Comparison of ENCODE assay signal across 20 cellular contexts in genomic region chr2:215617060-215617824, GRCh38.
DNase-seq lines count a peak whose midpoint lies in the region; ATAC-seq and TF ChIP-seq lines count a peak whose summit lies in the region.
"Had no signal": no experiment of that assay in that cellular context is flagged by ENCODE, and none has a peak within 500 bp of the region (broad histone marks: within the 10 kb centered on the region; RNA-seq: fewer than 3 reads in every experiment).

No MANE protein-coding gene starts in this region.

- intact Hi-C loops in activated T-helper 1 cell treated with anti-CD3 and anti-CD28 coated beads, Interleukin-12 subunit alpha, Interleukin-12 subunit beta, Interleukin-2, Interleukin-4 antibody, amounts not matched to agents 30 ng/mL and 10 ng/mL and 1 ng/mL, durations not matched to agents 14 hours and 24 hours and 36 hours (cut with micrococcal nuclease) = no loop called here

- peak overlapping the region; percentile 41 for H2BK15ac ChIP-seq in mesendoderm (replicated peaks; ENCODE audit: low read depth)

- H3K27me3 ChIP-seq in mesendoderm (ENCODE audit: insufficient read depth, low read length, poor library complexity) = no peaks in the 10 kb centered on the region

- no peaks in the 10 kb centered on the region for H3K79me1 ChIP-seq in mesendoderm (ENCODE audit: low read length)

- no peak overlapping the region for H3K9ac ChIP-seq in mesendoderm (ENCODE audit: low read length)
- H3K9ac ChIP-seq: KMS-11 had no signal

- no peak for ATAC-seq in WTC11
- no peak for ATAC-seq in stimulated activated naive CD8-positive, alpha-beta T cell treated with anti-CD3 and anti-CD28 coated beads, Interleukin-15, amount 100 ng/mL, for 72 hours
- no peak for ATAC-seq in omental fat pad (ENCODE audit: low FRiP score)

- H3K4me1 Mint-ChIP-seq in WTC11 = peaks cover 37% of the 10 kb centered on the region
- H3K4me1 Mint-ChIP-seq in stimulated activated naive CD8-positive, alpha-beta T cell treated with anti-CD3 and anti-CD28 coated beads, Interleukin-15, amount 100 ng/mL, for 72 hours = peaks cover 6% of the 10 kb centered on the region
- peaks cover 5% of the 10 kb centered on the region for H3K4me1 Mint-ChIP-seq in activated T-helper 1 cell treated with anti-CD3 and anti-CD28 coated beads, Interleukin-12 subunit alpha, Interleukin-12 subunit beta, Interleukin-2, Interleukin-4 antibody, amounts not matched to agents 30 ng/mL and 10 ng/mL and 1 ng/mL, durations not matched to agents 14 hours and 24 hours and 36 hours (ENCODE audit: low read depth)
- H3K4me1 Mint-ChIP-seq: CD8-positive, alpha-beta memory T cell had no signal

- no peak overlapping the region for H4K8ac ChIP-seq in mesendoderm (ENCODE audit: low read depth, low read length)

- no peak overlapping the region for H3K23ac ChIP-seq in mesendoderm (ENCODE audit: low read length)

- H3K27ac ChIP-seq in mesendoderm (ENCODE audit: low read depth, low read length) = peak overlapping the region; percentile 33
- H3K27ac ChIP-seq: KMS-11, RWPE1, SK-N-MC had no signal

- H3K4ac ChIP-seq in mesendoderm (ENCODE audit: low read depth, low read length) = peak overlapping the region; percentile 76

- no peak overlapping the region for H3K4me3 Mint-ChIP-seq in WTC11
- no peak overlapping the region for H3K4me3 Mint-ChIP-seq in stimulated activated naive CD8-positive, alpha-beta T cell treated with anti-CD3 and anti-CD28 coated beads, Interleukin-15, amount 100 ng/mL, for 72 hours
- no peak overlapping the region for H3K4me3 Mint-ChIP-seq in activated T-helper 1 cell treated with anti-CD3 and anti-CD28 coated beads, Interleukin-12 subunit alpha, Interleukin-12 subunit beta, Interleukin-2, Interleukin-4 antibody, amounts not matched to agents 30 ng/mL and 10 ng/mL and 1 ng/mL, durations not matched to agents 14 hours and 24 hours and 36 hours
- H3K4me3 Mint-ChIP-seq: CD8-positive, alpha-beta memory T cell had no signal

- peaks cover 3% of the 10 kb centered on the region; the same call in 1 of the 2 replicates for H3K27me3 Mint-ChIP-seq in WTC11 (ENCODE audit: low read depth)
- peaks cover 29% of the 10 kb centered on the region for H3K27me3 Mint-ChIP-seq in stimulated activated naive CD8-positive, alpha-beta T cell treated with anti-CD3 and anti-CD28 coated beads, Interleukin-15, amount 100 ng/mL, for 72 hours
- H3K27me3 Mint-ChIP-seq in activated T-helper 1 cell treated with anti-CD3 and anti-CD28 coated beads, Interleukin-12 subunit alpha, Interleukin-12 subunit beta, Interleukin-2, Interleukin-4 antibody, amounts not matched to agents 30 ng/mL and 10 ng/mL and 1 ng/mL, durations not matched to agents 14 hours and 24 hours and 36 hours (ENCODE audit: insufficient read depth) = peaks cover 7% of the 10 kb centered on the region

- peaks cover 31% of the 10 kb centered on the region for H3K9me3 Mint-ChIP-seq in WTC11
- peaks cover 0 to 3% of the 10 kb centered on the region in 2 donors for H3K9me3 Mint-ChIP-seq in stimulated activated naive CD8-positive, alpha-beta T cell treated with anti-CD3 and anti-CD28 coated beads, Interleukin-15, amount 100 ng/mL, for 72 hours
- H3K9me3 Mint-ChIP-seq in activated T-helper 1 cell treated with anti-CD3 and anti-CD28 coated beads, Interleukin-12 subunit alpha, Interleukin-12 subunit beta, Interleukin-2, Interleukin-4 antibody, amounts not matched to agents 30 ng/mL and 10 ng/mL and 1 ng/mL, durations not matched to agents 14 hours and 24 hours and 36 hours = no peaks in the 10 kb centered on the region
- H3K9me3 Mint-ChIP-seq: CD8-positive, alpha-beta memory T cell had no signal

- H4K5ac ChIP-seq in mesendoderm (ENCODE audit: low read length) = no peak overlapping the region

- CTCF ChIA-PET in WTC11 (lab: Charles Lee) = no interaction called here

- no peak overlapping the region for H3K4me2 ChIP-seq in mesendoderm (ENCODE audit: low read length)
- H3K4me2 ChIP-seq: KMS-11 had no signal

- no CpG with 5 or more reads among the region's 4 CpGs for WGBS in mesendoderm (ENCODE audit: extremely low coverage, insufficient coverage, low lambda C conversion rate)

- H3K4me3 ChIP-seq in mesendoderm (ENCODE audit: low read length) = no peak overlapping the region
- H3K4me3 ChIP-seq: SK-N-MC had no signal

- peak overlapping the region; percentile 12 for H2BK5ac ChIP-seq in mesendoderm (ENCODE audit: low read length)

- TF ChIP-seq CTCF in WTC11 (IDR thresholded peaks at IDR 0.05) (no peak), omental fat pad (IDR thresholded peaks at IDR 0.05) (no peak)

- H2BK120ac ChIP-seq in mesendoderm (ENCODE audit: low read depth, low read length) = peak overlapping the region; percentile 69

- peaks cover 29% of the 10 kb centered on the region for H3K36me3 Mint-ChIP-seq in WTC11
- H3K36me3 Mint-ChIP-seq in activated T-helper 1 cell treated with anti-CD3 and anti-CD28 coated beads, Interleukin-12 subunit alpha, Interleukin-12 subunit beta, Interleukin-2, Interleukin-4 antibody, amounts not matched to agents 30 ng/mL and 10 ng/mL and 1 ng/mL, durations not matched to agents 14 hours and 24 hours and 36 hours (ENCODE audit: low read depth) = no peaks in the 10 kb centered on the region

- peak overlapping the region; percentile 62 for H3K18ac ChIP-seq in mesendoderm (ENCODE audit: low read length)

- no peak overlapping the region for H3K27ac Mint-ChIP-seq in WTC11
- no peak overlapping the region for H3K27ac Mint-ChIP-seq in stimulated activated naive CD8-positive, alpha-beta T cell treated with anti-CD3 and anti-CD28 coated beads, Interleukin-15, amount 100 ng/mL, for 72 hours
- no peak overlapping the region for H3K27ac Mint-ChIP-seq in activated T-helper 1 cell treated with anti-CD3 and anti-CD28 coated beads, Interleukin-12 subunit alpha, Interleukin-12 subunit beta, Interleukin-2, Interleukin-4 antibody, amounts not matched to agents 30 ng/mL and 10 ng/mL and 1 ng/mL, durations not matched to agents 14 hours and 24 hours and 36 hours
- H3K27ac Mint-ChIP-seq: CD8-positive, alpha-beta memory T cell had no signal

- no peaks in the 10 kb centered on the region for H3K36me3 ChIP-seq in mesendoderm (ENCODE audit: control insufficient read depth, insufficient read depth, low read length)

- no peaks in the 10 kb centered on the region for H3K79me2 ChIP-seq in mesendoderm (ENCODE audit: control insufficient read depth, insufficient read depth, low read length)

- POLR2A ChIA-PET in WTC11 (lab: Charles Lee) = no interaction called here

- H3K56ac ChIP-seq in mesendoderm (ENCODE audit: low read length) = no peak overlapping the region

- DNase-seq in NCI-H146 (lab: John Stamatoyannopoulos, UW) = peak; percentile 6
- DNase-seq in NCI-H146 treated with DMSO at 0.1 percent for 48 hours (lab: John Stamatoyannopoulos, UW; ENCODE audit: unreplicated experiment) = no peak
- no peak for DNase-seq in WTC11 (ENCODE audit: low spot score)
- DNase-seq in mesendoderm = peak; percentile 65
- no peak for DNase-seq in stimulated activated naive CD8-positive, alpha-beta T cell treated with anti-CD3 and anti-CD28 coated beads, Interleukin-15, amount 100 ng/mL, for 72 hours
- DNase-seq in omental fat pad (ENCODE audit: low spot score) = no peak
- no peak for DNase-seq in activated T-helper 1 cell treated with anti-CD3 and anti-CD28 coated beads, Interleukin-12 subunit alpha, Interleukin-12 subunit beta, Interleukin-2, Interleukin-4 antibody, amounts not matched to agents 30 ng/mL and 10 ng/mL and 1 ng/mL, durations not matched to agents 14 hours and 24 hours and 36 hours (ENCODE audit: low spot score)
- DNase-seq: 8988T; AML-193; C1 segment of cervical spinal cord; CD8-positive, alpha-beta memory T cell; DMS79; H7; NCI-H187 treated with DMSO at 0.1 percent for 48 hours; NCI-H510A; SHP77 treated with DMSO at 0.1 percent for 48 hours; SW 1271 had no signal

- peaks cover 5% of the 10 kb centered on the region for H3K4me1 ChIP-seq in mesendoderm (ENCODE audit: control insufficient read depth, low read depth, low read length)

- H2AK5ac ChIP-seq in mesendoderm (ENCODE audit: low read length) = peak overlapping the region; percentile 40

TF ChIP-seq in WTC11, 78 proteins besides CTCF, POLR2A, EP300 and RAD21:
- TF ChIP-seq RORB (CRISPR knock-in tag; IDR thresholded peaks at IDR 0.05) (0 out of 2 replicates have a peak, but pooled peaks have one; percentile 56), SMAD3 (CRISPR knock-in tag; IDR thresholded peaks at IDR 0.05; ENCODE audit: borderline replicate concordance) (no peak)

Comparison
In these comparisons a context has a peak if more than half of its experiments do, and no peak if none do; other contexts are left out.
1. DNase-seq: peak in NCI-H146 (single experiment) and mesendoderm (single experiment); none in NCI-H146 treated with DMSO at 0.1 percent for 48 hours (single experiment), WTC11 (single experiment), stimulated activated naive CD8-positive, alpha-beta T cell treated with anti-CD3 and anti-CD28 coated beads, Interleukin-15, amount 100 ng/mL, for 72 hours (0 of 2), omental fat pad (single experiment) and activated T-helper 1 cell treated with anti-CD3 and anti-CD28 coated beads, Interleukin-12 subunit alpha, Interleukin-12 subunit beta, Interleukin-2, Interleukin-4 antibody, amounts not matched to agents 30 ng/mL and 10 ng/mL and 1 ng/mL, durations not matched to agents 14 hours and 24 hours and 36 hours (single experiment).